In genomic region chr19:34618410-34618809, GRCh38 we compare ENCODE assay signal across 37 cellular contexts. TPM values are rescaled to one million over a fixed set of nuclear protein-coding genes. Genes with fewer than 3 reads are reported as not detected.
"Had no signal": no experiment of that assay in that cellular context is flagged by ENCODE, and none has a peak within 500 bp of the region (broad histone marks: within the 10 kb centered on the region; RNA-seq: fewer than 3 reads in every experiment).

No MANE protein-coding gene starts in this region.

- DNase-seq: Kasumi-1, MG63, MM.1S, MV-4-11, NCI-H1048, NCI-H1092, NCI-H1092 treated with DMSO at 0.1 percent for 48 hours, NCI-H1105, NCI-H1105 treated with DMSO at 0.1 percent for 48 hours, NCI-H1417, NCI-H1417 treated with DMSO at 0.1 percent for 48 hours, NCI-H1436, NCI-H1436 treated with DMSO at 0.1 percent for 48 hours, NCI-H146, NCI-H1694, NCI-H1694 treated with DMSO at 0.1 percent for 48 hours, NCI-H187, NCI-H187 treated with DMSO at 0.1 percent for 48 hours, NCI-H1930, NCI-H2029, NCI-H2029 treated with DMSO at 0.1 percent for 48 hours, NCI-H2081, NCI-H2081 treated with DMSO at 0.1 percent for 48 hours, NCI-H2107, NCI-H2171, NCI-H2171 treated with DMSO at 0.1 percent for 48 hours, NCI-H2227 treated with DMSO at 0.1 percent for 48 hours, NCI-H226, NCI-H345, NCI-H446, NCI-H446 treated with DMSO at 0.1 percent for 48 hours, NCI-H510A, NCI-H510A treated with DMSO at 0.1 percent for 48 hours, NCI-H524, NCI-H524 treated with DMSO at 0.1 percent for 48 hours had no signal

- H3K36me3 ChIP-seq: MG63 had no signal

- H3K4me3 ChIP-seq: MG63 had no signal

- H3K27me3 ChIP-seq: MG63 had no signal

RNA-seq across cellular contexts. Expression of gene SCGB2B2, which starts 58.5 kb away (rescaled TPM):
- total RNA-seq: LHCN-M2, MCF 10A had no signal
